In the genomic region with DNA sequence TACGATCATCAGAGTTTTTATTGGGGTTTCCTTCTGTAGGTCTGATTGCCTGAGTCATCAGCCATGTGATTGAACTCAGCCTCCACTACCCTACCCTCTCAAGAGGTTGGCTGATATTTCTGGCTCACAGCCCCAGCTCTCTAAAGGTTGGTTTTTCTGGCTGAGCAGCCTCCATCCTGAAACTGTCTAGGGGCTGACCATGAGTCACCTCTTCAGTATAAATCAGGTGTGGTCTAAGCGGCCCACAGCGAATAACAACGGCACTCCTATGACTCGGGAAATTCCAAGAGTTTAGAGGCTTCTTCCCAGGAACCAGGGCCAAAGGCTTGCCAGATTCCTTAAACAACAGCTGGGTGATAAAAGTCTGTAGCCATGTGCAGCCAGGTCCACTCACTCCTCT, we compare ENCODE assay signal across 1 cellular context.
TF ChIP-seq lines count a peak whose summit lies in the region.

No MANE protein-coding gene starts in this region.

TF ChIP-seq in WTC11, 78 proteins besides CTCF, POLR2A, EP300 and RAD21 (continued from another document):
- TF ChIP-seq, protein P1, sequence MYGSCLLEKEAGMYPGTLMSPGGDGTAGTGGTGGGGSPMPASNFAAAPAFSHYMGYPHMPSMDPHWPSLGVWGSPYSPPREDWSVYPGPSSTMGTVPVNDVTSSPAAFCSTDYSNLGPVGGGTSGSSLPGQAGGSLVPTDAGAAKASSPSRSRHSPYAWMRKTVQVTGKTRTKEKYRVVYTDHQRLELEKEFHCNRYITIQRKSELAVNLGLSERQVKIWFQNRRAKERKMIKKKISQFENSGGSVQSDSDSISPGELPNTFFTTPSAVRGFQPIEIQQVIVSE (CRISPR knock-in tag; IDR thresholded peaks at IDR 0.05; ENCODE audit: borderline replicate concordance) = no peak
- TF ChIP-seq, protein P2, sequence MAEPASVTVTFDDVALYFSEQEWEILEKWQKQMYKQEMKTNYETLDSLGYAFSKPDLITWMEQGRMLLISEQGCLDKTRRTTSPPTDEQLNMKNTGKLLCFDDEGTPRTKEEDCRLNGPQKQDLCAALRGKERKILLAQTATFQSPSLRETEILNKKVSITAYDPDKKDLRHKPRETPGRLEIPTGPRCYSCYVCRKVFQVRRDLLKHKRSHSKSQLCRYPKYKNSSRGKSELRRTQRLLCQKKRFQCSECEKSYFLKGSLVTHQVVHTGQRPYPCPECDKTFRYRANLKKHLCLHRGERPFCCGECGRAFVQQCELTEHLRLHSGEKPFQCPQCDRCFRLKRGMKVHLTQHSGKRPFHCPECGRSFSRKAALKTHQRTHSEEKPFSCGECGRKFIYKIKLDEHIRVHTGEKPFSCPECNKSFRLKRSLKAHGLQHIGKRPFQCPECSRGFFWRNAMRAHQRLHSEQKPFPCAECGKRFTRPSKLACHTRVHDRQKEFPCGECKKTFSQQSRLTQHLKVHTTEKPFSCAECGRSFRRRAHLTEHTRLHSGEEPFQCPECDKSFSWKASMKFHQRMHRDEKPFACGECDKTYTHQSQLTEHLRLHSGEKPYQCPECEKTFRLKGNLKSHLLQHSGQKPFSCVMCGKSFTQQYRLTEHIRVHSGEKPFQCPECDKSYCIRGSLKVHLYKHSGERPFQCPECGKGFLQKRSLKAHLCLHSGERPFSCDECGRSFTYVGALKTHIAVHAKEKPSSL (CRISPR knock-in tag; conservative IDR thresholded peaks at IDR 0.05) = no peak
- TF ChIP-seq NR2C2 (CRISPR knock-in tag; IDR thresholded peaks at IDR 0.05) (no peak), NFE2L1 (CRISPR knock-in tag; IDR thresholded peaks at IDR 0.05) (no peak), TP53 (CRISPR knock-in tag; IDR thresholded peaks at IDR 0.05) (no peak), EMX1 (CRISPR knock-in tag; IDR thresholded peaks at IDR 0.05) (no peak), NFATC4 (CRISPR knock-in tag; IDR thresholded peaks at IDR 0.05) (no peak), ZNF219 (CRISPR knock-in tag; IDR thresholded peaks at IDR 0.05; ENCODE audit: borderline replicate concordance) (no peak), SP1 (CRISPR knock-in tag; conservative IDR thresholded peaks at IDR 0.05) (no peak), ZNF232 (CRISPR knock-in tag; IDR thresholded peaks at IDR 0.05) (no peak), ZBTB21 (CRISPR knock-in tag; IDR thresholded peaks at IDR 0.05; ENCODE audit: borderline replicate concordance) (no peak)
- TF ChIP-seq, protein P3, sequence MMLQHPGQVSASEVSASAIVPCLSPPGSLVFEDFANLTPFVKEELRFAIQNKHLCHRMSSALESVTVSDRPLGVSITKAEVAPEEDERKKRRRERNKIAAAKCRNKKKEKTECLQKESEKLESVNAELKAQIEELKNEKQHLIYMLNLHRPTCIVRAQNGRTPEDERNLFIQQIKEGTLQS (CRISPR knock-in tag; conservative IDR thresholded peaks at IDR 0.05) = no peak
- TF ChIP-seq, protein P4, sequence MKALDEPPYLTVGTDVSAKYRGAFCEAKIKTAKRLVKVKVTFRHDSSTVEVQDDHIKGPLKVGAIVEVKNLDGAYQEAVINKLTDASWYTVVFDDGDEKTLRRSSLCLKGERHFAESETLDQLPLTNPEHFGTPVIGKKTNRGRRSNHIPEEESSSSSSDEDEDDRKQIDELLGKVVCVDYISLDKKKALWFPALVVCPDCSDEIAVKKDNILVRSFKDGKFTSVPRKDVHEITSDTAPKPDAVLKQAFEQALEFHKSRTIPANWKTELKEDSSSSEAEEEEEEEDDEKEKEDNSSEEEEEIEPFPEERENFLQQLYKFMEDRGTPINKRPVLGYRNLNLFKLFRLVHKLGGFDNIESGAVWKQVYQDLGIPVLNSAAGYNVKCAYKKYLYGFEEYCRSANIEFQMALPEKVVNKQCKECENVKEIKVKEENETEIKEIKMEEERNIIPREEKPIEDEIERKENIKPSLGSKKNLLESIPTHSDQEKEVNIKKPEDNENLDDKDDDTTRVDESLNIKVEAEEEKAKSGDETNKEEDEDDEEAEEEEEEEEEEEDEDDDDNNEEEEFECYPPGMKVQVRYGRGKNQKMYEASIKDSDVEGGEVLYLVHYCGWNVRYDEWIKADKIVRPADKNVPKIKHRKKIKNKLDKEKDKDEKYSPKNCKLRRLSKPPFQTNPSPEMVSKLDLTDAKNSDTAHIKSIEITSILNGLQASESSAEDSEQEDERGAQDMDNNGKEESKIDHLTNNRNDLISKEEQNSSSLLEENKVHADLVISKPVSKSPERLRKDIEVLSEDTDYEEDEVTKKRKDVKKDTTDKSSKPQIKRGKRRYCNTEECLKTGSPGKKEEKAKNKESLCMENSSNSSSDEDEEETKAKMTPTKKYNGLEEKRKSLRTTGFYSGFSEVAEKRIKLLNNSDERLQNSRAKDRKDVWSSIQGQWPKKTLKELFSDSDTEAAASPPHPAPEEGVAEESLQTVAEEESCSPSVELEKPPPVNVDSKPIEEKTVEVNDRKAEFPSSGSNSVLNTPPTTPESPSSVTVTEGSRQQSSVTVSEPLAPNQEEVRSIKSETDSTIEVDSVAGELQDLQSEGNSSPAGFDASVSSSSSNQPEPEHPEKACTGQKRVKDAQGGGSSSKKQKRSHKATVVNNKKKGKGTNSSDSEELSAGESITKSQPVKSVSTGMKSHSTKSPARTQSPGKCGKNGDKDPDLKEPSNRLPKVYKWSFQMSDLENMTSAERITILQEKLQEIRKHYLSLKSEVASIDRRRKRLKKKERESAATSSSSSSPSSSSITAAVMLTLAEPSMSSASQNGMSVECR (CRISPR knock-in tag; IDR thresholded peaks at IDR 0.05; ENCODE audit: borderline replicate concordance) = no peak
- TF ChIP-seq, protein P5, sequence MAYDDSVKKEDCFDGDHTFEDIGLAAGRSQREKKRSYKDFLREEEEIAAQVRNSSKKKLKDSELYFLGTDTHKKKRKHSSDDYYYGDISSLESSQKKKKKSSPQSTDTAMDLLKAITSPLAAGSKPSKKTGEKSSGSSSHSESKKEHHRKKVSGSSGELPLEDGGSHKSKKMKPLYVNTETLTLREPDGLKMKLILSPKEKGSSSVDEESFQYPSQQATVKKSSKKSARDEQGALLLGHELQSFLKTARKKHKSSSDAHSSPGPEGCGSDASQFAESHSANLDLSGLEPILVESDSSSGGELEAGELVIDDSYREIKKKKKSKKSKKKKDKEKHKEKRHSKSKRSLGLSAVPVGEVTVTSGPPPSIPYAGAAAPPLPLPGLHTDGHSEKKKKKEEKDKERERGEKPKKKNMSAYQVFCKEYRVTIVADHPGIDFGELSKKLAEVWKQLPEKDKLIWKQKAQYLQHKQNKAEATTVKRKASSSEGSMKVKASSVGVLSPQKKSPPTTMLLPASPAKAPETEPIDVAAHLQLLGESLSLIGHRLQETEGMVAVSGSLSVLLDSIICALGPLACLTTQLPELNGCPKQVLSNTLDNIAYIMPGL (CRISPR knock-in tag; IDR thresholded peaks at IDR 0.05) = no peak
- TF ChIP-seq, protein P6, sequence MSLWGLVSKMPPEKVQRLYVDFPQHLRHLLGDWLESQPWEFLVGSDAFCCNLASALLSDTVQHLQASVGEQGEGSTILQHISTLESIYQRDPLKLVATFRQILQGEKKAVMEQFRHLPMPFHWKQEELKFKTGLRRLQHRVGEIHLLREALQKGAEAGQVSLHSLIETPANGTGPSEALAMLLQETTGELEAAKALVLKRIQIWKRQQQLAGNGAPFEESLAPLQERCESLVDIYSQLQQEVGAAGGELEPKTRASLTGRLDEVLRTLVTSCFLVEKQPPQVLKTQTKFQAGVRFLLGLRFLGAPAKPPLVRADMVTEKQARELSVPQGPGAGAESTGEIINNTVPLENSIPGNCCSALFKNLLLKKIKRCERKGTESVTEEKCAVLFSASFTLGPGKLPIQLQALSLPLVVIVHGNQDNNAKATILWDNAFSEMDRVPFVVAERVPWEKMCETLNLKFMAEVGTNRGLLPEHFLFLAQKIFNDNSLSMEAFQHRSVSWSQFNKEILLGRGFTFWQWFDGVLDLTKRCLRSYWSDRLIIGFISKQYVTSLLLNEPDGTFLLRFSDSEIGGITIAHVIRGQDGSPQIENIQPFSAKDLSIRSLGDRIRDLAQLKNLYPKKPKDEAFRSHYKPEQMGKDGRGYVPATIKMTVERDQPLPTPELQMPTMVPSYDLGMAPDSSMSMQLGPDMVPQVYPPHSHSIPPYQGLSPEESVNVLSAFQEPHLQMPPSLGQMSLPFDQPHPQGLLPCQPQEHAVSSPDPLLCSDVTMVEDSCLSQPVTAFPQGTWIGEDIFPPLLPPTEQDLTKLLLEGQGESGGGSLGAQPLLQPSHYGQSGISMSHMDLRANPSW (CRISPR knock-in tag; conservative IDR thresholded peaks at IDR 0.05; ENCODE audit: low read depth) = no peak
- TF ChIP-seq, protein P7, sequence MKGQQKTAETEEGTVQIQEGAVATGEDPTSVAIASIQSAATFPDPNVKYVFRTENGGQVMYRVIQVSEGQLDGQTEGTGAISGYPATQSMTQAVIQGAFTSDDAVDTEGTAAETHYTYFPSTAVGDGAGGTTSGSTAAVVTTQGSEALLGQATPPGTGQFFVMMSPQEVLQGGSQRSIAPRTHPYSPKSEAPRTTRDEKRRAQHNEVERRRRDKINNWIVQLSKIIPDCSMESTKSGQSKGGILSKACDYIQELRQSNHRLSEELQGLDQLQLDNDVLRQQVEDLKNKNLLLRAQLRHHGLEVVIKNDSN (CRISPR knock-in tag; IDR thresholded peaks at IDR 0.05) = no peak
- TF ChIP-seq, protein P8, sequence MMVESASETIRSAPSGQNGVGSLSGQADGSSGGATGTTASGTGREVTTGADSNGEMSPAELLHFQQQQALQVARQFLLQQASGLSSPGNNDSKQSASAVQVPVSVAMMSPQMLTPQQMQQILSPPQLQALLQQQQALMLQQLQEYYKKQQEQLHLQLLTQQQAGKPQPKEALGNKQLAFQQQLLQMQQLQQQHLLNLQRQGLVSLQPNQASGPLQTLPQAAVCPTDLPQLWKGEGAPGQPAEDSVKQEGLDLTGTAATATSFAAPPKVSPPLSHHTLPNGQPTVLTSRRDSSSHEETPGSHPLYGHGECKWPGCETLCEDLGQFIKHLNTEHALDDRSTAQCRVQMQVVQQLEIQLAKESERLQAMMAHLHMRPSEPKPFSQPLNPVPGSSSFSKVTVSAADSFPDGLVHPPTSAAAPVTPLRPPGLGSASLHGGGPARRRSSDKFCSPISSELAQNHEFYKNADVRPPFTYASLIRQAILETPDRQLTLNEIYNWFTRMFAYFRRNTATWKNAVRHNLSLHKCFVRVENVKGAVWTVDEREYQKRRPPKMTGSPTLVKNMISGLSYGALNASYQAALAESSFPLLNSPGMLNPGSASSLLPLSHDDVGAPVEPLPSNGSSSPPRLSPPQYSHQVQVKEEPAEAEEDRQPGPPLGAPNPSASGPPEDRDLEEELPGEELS (CRISPR knock-in tag; IDR thresholded peaks at IDR 0.05) = no peak
